Comparison of ENCODE assay signal across 1 cellular context in the genomic region with DNA sequence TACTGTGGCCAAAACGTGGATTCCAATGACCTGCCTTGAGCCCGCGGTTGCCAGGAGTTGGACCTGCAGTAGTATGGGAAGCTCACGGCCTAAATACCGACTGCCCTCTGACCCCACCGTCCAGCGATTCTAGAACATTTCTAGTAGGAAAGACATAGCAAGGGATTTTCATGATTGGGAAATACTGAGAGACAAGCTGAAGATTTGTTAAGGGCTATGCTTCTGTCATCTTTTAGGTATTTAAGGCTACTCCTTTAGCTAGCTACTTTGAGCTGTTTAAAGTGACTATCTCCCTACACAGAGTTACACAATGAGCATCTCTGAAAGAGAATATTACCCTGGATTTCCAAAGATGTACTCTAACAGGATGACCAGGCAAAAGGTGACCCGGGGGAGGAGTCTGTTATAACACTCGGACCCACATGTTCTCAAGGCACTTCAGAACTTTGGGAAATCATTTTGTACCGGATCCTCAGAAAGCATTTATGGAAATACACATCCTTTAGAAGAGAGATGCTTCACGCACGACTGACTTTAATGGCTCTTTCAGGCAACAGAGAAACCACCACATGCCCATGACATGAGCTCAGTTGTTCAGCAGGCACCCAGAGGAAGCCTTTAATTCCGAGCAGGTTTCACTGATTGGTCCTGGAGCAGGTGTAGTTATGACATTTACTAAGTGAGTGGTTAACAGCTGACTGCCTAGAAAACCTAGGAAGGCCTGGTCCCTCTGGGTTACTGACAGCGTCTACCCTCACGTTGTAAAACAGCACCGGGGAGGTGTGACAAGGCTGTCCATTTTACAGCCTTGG.
A peak's percentile ranks its signal among the peaks of the same experiment; 100 is the strongest.
TF ChIP-seq lines count a peak whose summit lies in the region.

No MANE protein-coding gene starts in this region.

TF ChIP-seq in HEK293, 187 proteins besides CTCF, POLR2A, EP300 and RAD21 (continued from another document and continues in another):
- TF ChIP-seq ZNF391 (tag by site-specific recombination; IDR thresholded peaks at IDR 0.05; ENCODE audit: borderline replicate concordance, low read depth) (peak; percentile 70; the same call in 1 of the 2 replicates), ZNF544 (tag by site-specific recombination; IDR thresholded peaks at IDR 0.05) (no peak), ZNF132 (tag by site-specific recombination; IDR thresholded peaks at IDR 0.05; ENCODE audit: borderline replicate concordance) (no peak), ZXDB (tag by site-specific recombination; IDR thresholded peaks at IDR 0.05) (peak; percentile 82), ZEB2 (tag by site-specific recombination; IDR thresholded peaks at IDR 0.05) (peak; percentile 88), ZNF184 (tag by site-specific recombination; IDR thresholded peaks at IDR 0.05) (0 out of 2 replicates have a peak, but pooled peaks have one; percentile 58), BCL11A (tag by site-specific recombination; IDR thresholded peaks at IDR 0.05; ENCODE audit: low read depth) (peak; percentile 69; the same call in 1 of the 2 replicates), ZNF214 (tag by site-specific recombination; IDR thresholded peaks at IDR 0.05; ENCODE audit: borderline replicate concordance) (no peak), TRIM28 (IDR thresholded peaks at IDR 0.05; ENCODE audit: borderline replicate concordance, low read length) (peak; percentile 70; the same call in 1 of the 2 replicates), ZBTB1 (tag by site-specific recombination; IDR thresholded peaks at IDR 0.05) (no peak), ZNF501 (tag by site-specific recombination; IDR thresholded peaks at IDR 0.05) (no peak), ZNF10 (tag by site-specific recombination; IDR thresholded peaks at IDR 0.05) (peak; percentile 62), GFI1B (tag by site-specific recombination; IDR thresholded peaks at IDR 0.05) (0 out of 2 replicates have a peak, but pooled peaks have one; percentile 21), ZNF324 (tag by site-specific recombination; IDR thresholded peaks at IDR 0.05) (0 out of 2 replicates have a peak, but pooled peaks have one; percentile 51), ZFP69B (tag by site-specific recombination; IDR thresholded peaks at IDR 0.05) (0 out of 2 replicates have a peak, but pooled peaks have one; percentile 14), ZNF596 (tag by site-specific recombination; IDR thresholded peaks at IDR 0.05) (peak; percentile 21; the same call in 1 of the 2 replicates), PRDM10 (tag by site-specific recombination; IDR thresholded peaks at IDR 0.05) (peak; percentile 49; the same call in 1 of the 2 replicates), ZNF2 (tag by site-specific recombination; IDR thresholded peaks at IDR 0.05) (no peak), REPIN1 (tag by site-specific recombination; IDR thresholded peaks at IDR 0.05; ENCODE audit: low read depth) (no peak), ZNF211 (tag by site-specific recombination; IDR thresholded peaks at IDR 0.05; ENCODE audit: low read depth) (no peak), ZNF24 (tag by site-specific recombination; IDR thresholded peaks at IDR 0.05) (peak; percentile 82; the same call in 1 of the 2 replicates), ZNF16 (tag by site-specific recombination; IDR thresholded peaks at IDR 0.05; ENCODE audit: low read depth) (no peak), ZNF121 (tag by site-specific recombination; IDR thresholded peaks at IDR 0.05) (no peak), ZNF692 (tag by site-specific recombination; IDR thresholded peaks at IDR 0.05) (0 out of 2 replicates have a peak, but pooled peaks have one; percentile 75), ZNF558 (tag by site-specific recombination; IDR thresholded peaks at IDR 0.05) (peak; percentile 52; the same call in 1 of the 2 replicates), ZBTB20 (tag by site-specific recombination; IDR thresholded peaks at IDR 0.05) (peak; percentile 59; the same call in 1 of the 2 replicates), ZNF610 (tag by site-specific recombination; IDR thresholded peaks at IDR 0.05; ENCODE audit: borderline replicate concordance) (peak; percentile 18; the same call in 1 of the 2 replicates), HIC1 (tag by site-specific recombination; IDR thresholded peaks at IDR 0.05) (0 out of 2 replicates have a peak, but pooled peaks have one; percentile 28), ZNF530 (tag by site-specific recombination; IDR thresholded peaks at IDR 0.05; ENCODE audit: low read depth) (no peak), KLF8 (tag by site-specific recombination; IDR thresholded peaks at IDR 0.05) (peak; percentile 88), SP2 (tag by site-specific recombination; IDR thresholded peaks at IDR 0.05) (peak; percentile 71), ZNF202 (tag by site-specific recombination; IDR thresholded peaks at IDR 0.05; ENCODE audit: borderline replicate concordance) (no peak), ZBTB6 (tag by site-specific recombination; IDR thresholded peaks at IDR 0.05) (no peak), GLIS1 (tag by site-specific recombination; IDR thresholded peaks at IDR 0.05) (peak; percentile 89), IKZF3 (tag by site-specific recombination; IDR thresholded peaks at IDR 0.05) (peak; percentile 68), ZNF423 (tag by site-specific recombination; IDR thresholded peaks at IDR 0.05) (no peak), WT1 (tag by site-specific recombination; IDR thresholded peaks at IDR 0.05) (peak; percentile 65; the same call in 1 of the 2 replicates), PATZ1 (tag by site-specific recombination; IDR thresholded peaks at IDR 0.05) (peak; percentile 62; the same call in 1 of the 2 replicates)
- TF ChIP-seq, protein P1, sequence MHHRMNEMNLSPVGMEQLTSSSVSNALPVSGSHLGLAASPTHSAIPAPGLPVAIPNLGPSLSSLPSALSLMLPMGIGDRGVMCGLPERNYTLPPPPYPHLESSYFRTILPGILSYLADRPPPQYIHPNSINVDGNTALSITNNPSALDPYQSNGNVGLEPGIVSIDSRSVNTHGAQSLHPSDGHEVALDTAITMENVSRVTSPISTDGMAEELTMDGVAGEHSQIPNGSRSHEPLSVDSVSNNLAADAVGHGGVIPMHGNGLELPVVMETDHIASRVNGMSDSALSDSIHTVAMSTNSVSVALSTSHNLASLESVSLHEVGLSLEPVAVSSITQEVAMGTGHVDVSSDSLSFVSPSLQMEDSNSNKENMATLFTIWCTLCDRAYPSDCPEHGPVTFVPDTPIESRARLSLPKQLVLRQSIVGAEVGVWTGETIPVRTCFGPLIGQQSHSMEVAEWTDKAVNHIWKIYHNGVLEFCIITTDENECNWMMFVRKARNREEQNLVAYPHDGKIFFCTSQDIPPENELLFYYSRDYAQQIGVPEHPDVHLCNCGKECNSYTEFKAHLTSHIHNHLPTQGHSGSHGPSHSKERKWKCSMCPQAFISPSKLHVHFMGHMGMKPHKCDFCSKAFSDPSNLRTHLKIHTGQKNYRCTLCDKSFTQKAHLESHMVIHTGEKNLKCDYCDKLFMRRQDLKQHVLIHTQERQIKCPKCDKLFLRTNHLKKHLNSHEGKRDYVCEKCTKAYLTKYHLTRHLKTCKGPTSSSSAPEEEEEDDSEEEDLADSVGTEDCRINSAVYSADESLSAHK (tag by site-specific recombination; IDR thresholded peaks at IDR 0.05): peak; percentile 96
- TF ChIP-seq, protein P2, sequence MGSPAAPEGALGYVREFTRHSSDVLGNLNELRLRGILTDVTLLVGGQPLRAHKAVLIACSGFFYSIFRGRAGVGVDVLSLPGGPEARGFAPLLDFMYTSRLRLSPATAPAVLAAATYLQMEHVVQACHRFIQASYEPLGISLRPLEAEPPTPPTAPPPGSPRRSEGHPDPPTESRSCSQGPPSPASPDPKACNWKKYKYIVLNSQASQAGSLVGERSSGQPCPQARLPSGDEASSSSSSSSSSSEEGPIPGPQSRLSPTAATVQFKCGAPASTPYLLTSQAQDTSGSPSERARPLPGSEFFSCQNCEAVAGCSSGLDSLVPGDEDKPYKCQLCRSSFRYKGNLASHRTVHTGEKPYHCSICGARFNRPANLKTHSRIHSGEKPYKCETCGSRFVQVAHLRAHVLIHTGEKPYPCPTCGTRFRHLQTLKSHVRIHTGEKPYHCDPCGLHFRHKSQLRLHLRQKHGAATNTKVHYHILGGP (tag by site-specific recombination; IDR thresholded peaks at IDR 0.05): 0 out of 2 replicates have a peak, but pooled peaks have one; percentile 55
- TF ChIP-seq, protein P3, sequence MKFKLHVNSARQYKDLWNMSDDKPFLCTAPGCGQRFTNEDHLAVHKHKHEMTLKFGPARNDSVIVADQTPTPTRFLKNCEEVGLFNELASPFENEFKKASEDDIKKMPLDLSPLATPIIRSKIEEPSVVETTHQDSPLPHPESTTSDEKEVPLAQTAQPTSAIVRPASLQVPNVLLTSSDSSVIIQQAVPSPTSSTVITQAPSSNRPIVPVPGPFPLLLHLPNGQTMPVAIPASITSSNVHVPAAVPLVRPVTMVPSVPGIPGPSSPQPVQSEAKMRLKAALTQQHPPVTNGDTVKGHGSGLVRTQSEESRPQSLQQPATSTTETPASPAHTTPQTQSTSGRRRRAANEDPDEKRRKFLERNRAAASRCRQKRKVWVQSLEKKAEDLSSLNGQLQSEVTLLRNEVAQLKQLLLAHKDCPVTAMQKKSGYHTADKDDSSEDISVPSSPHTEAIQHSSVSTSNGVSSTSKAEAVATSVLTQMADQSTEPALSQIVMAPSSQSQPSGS (tag by site-specific recombination; IDR thresholded peaks at IDR 0.05; ENCODE audit: low read depth): peak; percentile 62; the same call in 1 of the 2 replicates
